ENCODE assay signal across 8 cellular contexts in genomic region chr1:9909222-9910046, GRCh38. TPM values are rescaled to one million over a fixed set of nuclear protein-coding genes. Genes with fewer than 3 reads are reported as not detected.
DNase-seq lines count a peak whose midpoint lies in the region; ATAC-seq and TF ChIP-seq lines count a peak whose summit lies in the region.

No MANE protein-coding gene starts in this region.

- CTCF ChIA-PET in CD8-positive, alpha-beta memory T cell (lab: Charles Lee), result interaction anchor here (1.2 kb wide), 1 partner anchor 34 kb away, joined by 3 read pairs; no protein-coding TSS in a partner anchor
- CTCF ChIA-PET in HCT116 (lab: Charles Lee) (interaction anchor here (1.4 kb wide), 1 partner anchor 35 kb away, joined by 5 read pairs; no protein-coding TSS in a partner anchor), PC-3 (lab: Charles Lee) (no interaction called here)

- ATAC-seq in HCT116, result 0 out of 2 replicates have a peak, but pooled peaks have one; percentile 0
- no peak for ATAC-seq in PC-3
- no peak for ATAC-seq in HG02571 (IDR thresholded peaks at IDR 0.05; ENCODE audit: unreplicated experiment)

- RAD21 ChIA-PET in HCT116 (lab: Charles Lee; ENCODE audit: low non-redundant PET in 1 of 2, low total read pairs in 2 of 2, uncharacterized antibody in 2 of 2, unreplicated experiment in 2 of 2), result no interaction called here

- no peak for TF ChIP-seq POLR2A in HCT116 (IDR thresholded peaks at IDR 0.05; ENCODE audit: borderline replicate concordance, extremely low read depth, insufficient read depth, insufficient read length)

- H3K36me3 ChIP-seq in CD8-positive, alpha-beta memory T cell (ENCODE audit: insufficient read depth, low read length), result no peaks in the 10 kb centered on the region
- H3K36me3 ChIP-seq in HCT116 (ENCODE audit: control insufficient read depth in 1 of 2, insufficient read depth in 2 of 2, low read length in 2 of 2) (no peaks in the 10 kb centered on the region), PC-3 (ENCODE audit: low read depth, low read length) (no peaks in the 10 kb centered on the region), ascending aorta (no peaks in the 10 kb centered on the region)

- peak overlapping the region; percentile 56 to 95 (median 92) for H3K27ac Mint-ChIP-seq in CD8-positive, alpha-beta memory T cell

- TF ChIP-seq RAD21 in HCT116 (IDR thresholded peaks at IDR 0.05; ENCODE audit: low read depth), result no peak

- peaks cover 26% of the 10 kb centered on the region for H3K4me1 ChIP-seq in CD8-positive, alpha-beta memory T cell (ENCODE audit: insufficient read depth, low read length)
- H3K4me1 ChIP-seq in HCT116 (ENCODE audit: control insufficient read depth in 1 of 2, insufficient read depth in 2 of 2, low read length in 2 of 2) (peaks cover 10 to 26% of the 10 kb centered on the region in 2 experiments), PC-3 (ENCODE audit: insufficient read depth, low read length) (peaks cover 13% of the 10 kb centered on the region), ascending aorta (peaks cover 5 to 16% of the 10 kb centered on the region in 2 donors)

- H3K4me2 ChIP-seq in HCT116 (ENCODE audit: low read length) (peak overlapping the region; percentile 89), PC-3 (ENCODE audit: low read length) (peak overlapping the region; percentile 97)

- H3K9me3 ChIP-seq in CD8-positive, alpha-beta memory T cell (ENCODE audit: low read length), result no peaks in the 10 kb centered on the region
- H3K9me3 ChIP-seq in HCT116 (ENCODE audit: control insufficient read depth in 1 of 2, insufficient read depth in 1 of 2, low read depth in 1 of 2, low read length in 2 of 2) (no peaks in the 10 kb centered on the region), PC-3 (ENCODE audit: low read length) (no peaks in the 10 kb centered on the region), ascending aorta (no peaks in the 10 kb centered on the region)

- DNase-seq in CD8-positive, alpha-beta memory T cell, result peak; percentile 1 to 63 (median 14)
- no peak for DNase-seq in HCT116 (ENCODE audit: low read depth, low spot score)
- DNase-seq in PC-3, result peak; percentile 33
- DNase-seq in ascending aorta (ENCODE audit: low spot score in 2 of 2), result peak in 1 of 2 donors; percentile 65
- DNase-seq in iris pigment epithelial cell (ENCODE audit: low read depth), result peak; percentile 27
- DNase-seq in stimulated activated CD4-positive, alpha-beta T cell treated with anti-CD3 and anti-CD28 coated beads, Interleukin-2, amount 100 ng/mL, for 24 hours, result peak; percentile 48 to 52
- no peak for DNase-seq in globus pallidus (ENCODE audit: low spot score)

- peak overlapping the region; percentile 80 for H3K9ac ChIP-seq in HCT116 (ENCODE audit: low read length)
- peak overlapping the region; percentile 67 for H3K9ac ChIP-seq in PC-3 (ENCODE audit: low read length)

- H4K20me1 ChIP-seq in HCT116 (ENCODE audit: insufficient read depth), result no peaks in the 10 kb centered on the region
- H4K20me1 ChIP-seq in PC-3 (ENCODE audit: low read length), result no peaks in the 10 kb centered on the region

- peak overlapping the region; percentile 88 to 99 (median 97) for H3K4me3 Mint-ChIP-seq in CD8-positive, alpha-beta memory T cell

- H3K4me3 ChIP-seq in CD8-positive, alpha-beta memory T cell (ENCODE audit: low read length), result peak overlapping the region; percentile 36
- H3K4me3 ChIP-seq in HCT116 (replicated peaks in 1 of 2; ENCODE audit: low read depth in 1 of 2, low read length in 2 of 2) (peak overlapping the region; percentile 75 to 81), PC-3 (ENCODE audit: low read length) (peak overlapping the region; percentile 79), ascending aorta (peak overlapping the region; percentile 93 to 99)

- TF ChIP-seq CTCF in HCT116 (IDR thresholded peaks at IDR 0.05 in 2 of 3, conservative IDR thresholded peaks at IDR 0.05 in 1 of 3; ENCODE audit: borderline replicate concordance in 1 of 3, insufficient read depth in 1 of 3, low read depth in 2 of 3, low read length in 2 of 3) (no peak), PC-3 (conservative IDR thresholded peaks at IDR 0.05; ENCODE audit: low read depth, low read length) (no peak), ascending aorta (IDR thresholded peaks at IDR 0.05) (peak in 1 of 3 experiments; percentile 3)

- no peaks in the 10 kb centered on the region for H3K9me2 ChIP-seq in HCT116 (ENCODE audit: insufficient read depth)
- H3K9me2 ChIP-seq in PC-3 (replicated peaks; ENCODE audit: low read length), result no peaks in the 10 kb centered on the region

- peak overlapping the region; percentile 5 for H3K27ac ChIP-seq in CD8-positive, alpha-beta memory T cell (ENCODE audit: low read depth, low read length)
- peak overlapping the region; percentile 73; the same call in 1 of the 2 replicates for H3K27ac ChIP-seq in HCT116 (ENCODE audit: low read depth, low read length)
- no peak overlapping the region for H3K27ac ChIP-seq in PC-3 (ENCODE audit: low read length)
- peak overlapping the region; percentile 58 to 77 for H3K27ac ChIP-seq in ascending aorta

- no peaks in the 10 kb centered on the region for H3F3A ChIP-seq in PC-3 (ENCODE audit: low read length, unreplicated experiment)

- peaks cover 0 to 5% of the 10 kb centered on the region in 2 donors for H3K27me3 Mint-ChIP-seq in CD8-positive, alpha-beta memory T cell

- H3K9me3 Mint-ChIP-seq in CD8-positive, alpha-beta memory T cell, result no peaks in the 10 kb centered on the region

- H3K79me2 ChIP-seq in HCT116 (ENCODE audit: insufficient read depth, low read length) (peaks cover 7% of the 10 kb centered on the region; the same call in 1 of the 2 replicates), PC-3 (ENCODE audit: low read length) (peaks cover 40% of the 10 kb centered on the region)

- no peaks in the 10 kb centered on the region for H3K27me3 ChIP-seq in CD8-positive, alpha-beta memory T cell (ENCODE audit: insufficient read depth, low read length, poor library complexity, severe bottlenecking)
- H3K27me3 ChIP-seq in HCT116 (ENCODE audit: insufficient read depth, low read length) (no peaks in the 10 kb centered on the region), PC-3 (ENCODE audit: low read length) (no peaks in the 10 kb centered on the region), ascending aorta (no peaks in the 10 kb centered on the region)

- intact Hi-C loops in HCT116 (cut with micrococcal nuclease), result loop anchor here (2.0 kb wide), 1 partner anchor 33 kb away; the partner anchor contains the start of genes LZIC and NMNAT1
- intact Hi-C loops in PC-3 (cut with micrococcal nuclease), result loop anchor here (2.0 to 5.0 kb wide), 2 partner anchors 17 to 127 kb away; no protein-coding TSS in a partner anchor
- intact Hi-C loops in ascending aorta (cut with DNase I), result loop anchor here (1.0 to 5.0 kb wide), 5 partner anchors 9 to 322 kb away; partner anchors contain the start of genes KIF1B, LZIC, NMNAT1 and TMEM201

- H3K36me3 Mint-ChIP-seq in CD8-positive, alpha-beta memory T cell, result peaks cover 0 to 10% (median 0%) of the 10 kb centered on the region in 3 donors

- H2AFZ ChIP-seq in HCT116 (ENCODE audit: low read depth, low read length, poor library complexity, severe bottlenecking), result no peak overlapping the region
- peak overlapping the region; percentile 57 for H2AFZ ChIP-seq in PC-3 (ENCODE audit: low read length)

- POLR2A ChIA-PET in CD8-positive, alpha-beta memory T cell (lab: Charles Lee), result interaction anchor here (0.8 kb wide), 1 partner anchor 34 kb away, joined by 3 read pairs; the partner anchor contains the start of genes LZIC and NMNAT1
- POLR2A ChIA-PET in HCT116 (lab: Charles Lee) (no interaction called here), PC-3 (lab: Charles Lee; ENCODE audit: unreplicated experiment) (no interaction called here)

- peaks cover 37 to 47% (median 46%) of the 10 kb centered on the region in 3 donors for H3K4me1 Mint-ChIP-seq in CD8-positive, alpha-beta memory T cell

- BruUV-seq in HCT116 (replicated peaks; lab: Mats Ljungman, UMichigan), result no TSS peak
- BruUV-seq in PC-3 (replicated peaks; lab: Mats Ljungman, UMichigan), result no TSS peak

TF ChIP-seq in HCT116, 20 proteins besides CTCF, POLR2A, EP300 and RAD21:
- TF ChIP-seq TCF7L2 (IDR thresholded peaks at IDR 0.05; ENCODE audit: borderline replicate concordance, extremely low read depth, insufficient read depth, insufficient read length) (no peak), ZFX (IDR thresholded peaks at IDR 0.05) (peak; percentile 82), FOSL1 (IDR thresholded peaks at IDR 0.05; ENCODE audit: low read depth) (no peak), MAX (IDR thresholded peaks at IDR 0.05) (no peak), POLR2AphosphoS5 (IDR thresholded peaks at IDR 0.05; ENCODE audit: low read depth, low read length) (no peak)

RNA-seq across cellular contexts. Expression of gene CTNNBIP1, which starts 0.6 kb away (rescaled TPM):
- 10 to 100 TPM in 1 of 2 experiments, 1 to 10 TPM in 1; 9.1 to 10.7 TPM for total RNA-seq in CD8-positive, alpha-beta memory T cell
- polyA plus RNA-seq in CD8-positive, alpha-beta memory T cell, result 12.9 TPM
- total RNA-seq in HCT116 (2021; ENCODE audit: unreplicated experiment) (31.3 TPM), PC-3 (2014; rRNA removed) (78.1 and 102 TPM in 2 replicates), ascending aorta (74.1 TPM)
- 33.7 and 43.0 TPM in 2 replicates for polyA plus RNA-seq in HCT116 (2012)

RNA-seq across cellular contexts. Expression of gene LZIC, which starts 33.8 kb away (rescaled TPM):
- total RNA-seq in CD8-positive, alpha-beta memory T cell, result 10 to 100 TPM; 33.2 to 34.0 TPM
- 43.7 TPM for polyA plus RNA-seq in CD8-positive, alpha-beta memory T cell
- 26.6 TPM for total RNA-seq in HCT116 (2021; ENCODE audit: unreplicated experiment)
- 11.1 and 16.2 TPM in 2 replicates for polyA plus RNA-seq in HCT116 (2012)
- 27.2 and 32.5 TPM in 2 replicates for total RNA-seq in PC-3 (2014; rRNA removed)
- total RNA-seq in ascending aorta, result 3.7 TPM

RNA-seq across cellular contexts. Expression of gene NMNAT1, which starts 33.8 kb away (rescaled TPM):
- 10 to 100 TPM; 11.3 to 12.1 TPM for total RNA-seq in CD8-positive, alpha-beta memory T cell
- polyA plus RNA-seq in CD8-positive, alpha-beta memory T cell, result 6.4 TPM
- total RNA-seq in HCT116 (2021; ENCODE audit: unreplicated experiment), result 8.6 TPM
- 5.7 and 5.9 TPM in 2 replicates for polyA plus RNA-seq in HCT116 (2012)
- total RNA-seq in PC-3 (2014; rRNA removed), result 4.6 and 7.3 TPM in 2 replicates
- 7.9 TPM for total RNA-seq in ascending aorta

Comparison
In these comparisons a context has a peak if more than half of its experiments do, and no peak if none do; other contexts are left out.
1. DNase-seq: peak in CD8-positive, alpha-beta memory T cell (5 of 5), PC-3 (single experiment), iris pigment epithelial cell (single experiment) and stimulated activated CD4-positive, alpha-beta T cell treated with anti-CD3 and anti-CD28 coated beads, Interleukin-2, amount 100 ng/mL, for 24 hours (2 of 2); none in HCT116 (single experiment) and globus pallidus (single experiment).
2. H3K4me3 ChIP-seq: peak in every context shown above with its lines; median percentile 96 in ascending aorta; 79 in PC-3; 78 in HCT116; 36 in CD8-positive, alpha-beta memory T cell.